Comparison of ENCODE assay signal across 1 cellular context in the genomic region with DNA sequence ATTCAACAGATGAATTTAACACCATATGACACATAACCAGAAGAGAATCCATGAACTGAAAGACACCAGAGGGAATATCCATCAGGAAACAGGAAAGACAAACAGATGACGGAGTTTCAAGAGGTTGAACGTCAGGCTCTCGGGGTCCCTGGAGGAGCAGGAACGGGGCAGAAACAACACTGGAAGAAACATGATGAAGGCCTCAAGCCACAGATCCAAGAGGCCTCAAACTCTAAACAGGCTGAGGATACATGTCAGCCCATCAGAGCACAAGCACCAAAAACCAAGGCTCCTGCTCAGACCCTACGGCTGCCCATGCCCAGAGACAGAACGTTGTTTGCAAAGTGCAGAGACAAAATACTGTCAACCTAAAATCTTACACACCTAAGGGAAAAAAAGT.
TF ChIP-seq lines count a peak whose summit lies in the region.

No MANE protein-coding gene starts in this region.

TF ChIP-seq in HCT116, 20 proteins besides CTCF, POLR2A, EP300 and RAD21:
- TF ChIP-seq ZNF274 (IDR thresholded peaks at IDR 0.05; ENCODE audit: low read depth, low read length) (no peak), EZH2phosphoT487 (IDR thresholded peaks at IDR 0.05; ENCODE audit: borderline replicate concordance) (no peak), ELF1 (IDR thresholded peaks at IDR 0.05; ENCODE audit: borderline replicate concordance, low read depth) (no peak), TCF7L2 (IDR thresholded peaks at IDR 0.05; ENCODE audit: borderline replicate concordance, extremely low read depth, insufficient read depth, insufficient read length) (no peak), SIN3A (IDR thresholded peaks at IDR 0.05; ENCODE audit: low read depth) (no peak), FOSL1 (IDR thresholded peaks at IDR 0.05; ENCODE audit: low read depth) (no peak)
- TF ChIP-seq, protein P1, sequence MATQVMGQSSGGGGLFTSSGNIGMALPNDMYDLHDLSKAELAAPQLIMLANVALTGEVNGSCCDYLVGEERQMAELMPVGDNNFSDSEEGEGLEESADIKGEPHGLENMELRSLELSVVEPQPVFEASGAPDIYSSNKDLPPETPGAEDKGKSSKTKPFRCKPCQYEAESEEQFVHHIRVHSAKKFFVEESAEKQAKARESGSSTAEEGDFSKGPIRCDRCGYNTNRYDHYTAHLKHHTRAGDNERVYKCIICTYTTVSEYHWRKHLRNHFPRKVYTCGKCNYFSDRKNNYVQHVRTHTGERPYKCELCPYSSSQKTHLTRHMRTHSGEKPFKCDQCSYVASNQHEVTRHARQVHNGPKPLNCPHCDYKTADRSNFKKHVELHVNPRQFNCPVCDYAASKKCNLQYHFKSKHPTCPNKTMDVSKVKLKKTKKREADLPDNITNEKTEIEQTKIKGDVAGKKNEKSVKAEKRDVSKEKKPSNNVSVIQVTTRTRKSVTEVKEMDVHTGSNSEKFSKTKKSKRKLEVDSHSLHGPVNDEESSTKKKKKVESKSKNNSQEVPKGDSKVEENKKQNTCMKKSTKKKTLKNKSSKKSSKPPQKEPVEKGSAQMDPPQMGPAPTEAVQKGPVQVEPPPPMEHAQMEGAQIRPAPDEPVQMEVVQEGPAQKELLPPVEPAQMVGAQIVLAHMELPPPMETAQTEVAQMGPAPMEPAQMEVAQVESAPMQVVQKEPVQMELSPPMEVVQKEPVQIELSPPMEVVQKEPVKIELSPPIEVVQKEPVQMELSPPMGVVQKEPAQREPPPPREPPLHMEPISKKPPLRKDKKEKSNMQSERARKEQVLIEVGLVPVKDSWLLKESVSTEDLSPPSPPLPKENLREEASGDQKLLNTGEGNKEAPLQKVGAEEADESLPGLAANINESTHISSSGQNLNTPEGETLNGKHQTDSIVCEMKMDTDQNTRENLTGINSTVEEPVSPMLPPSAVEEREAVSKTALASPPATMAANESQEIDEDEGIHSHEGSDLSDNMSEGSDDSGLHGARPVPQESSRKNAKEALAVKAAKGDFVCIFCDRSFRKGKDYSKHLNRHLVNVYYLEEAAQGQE (IDR thresholded peaks at IDR 0.05; ENCODE audit: low read depth), result no peak
